In the genomic region with DNA sequence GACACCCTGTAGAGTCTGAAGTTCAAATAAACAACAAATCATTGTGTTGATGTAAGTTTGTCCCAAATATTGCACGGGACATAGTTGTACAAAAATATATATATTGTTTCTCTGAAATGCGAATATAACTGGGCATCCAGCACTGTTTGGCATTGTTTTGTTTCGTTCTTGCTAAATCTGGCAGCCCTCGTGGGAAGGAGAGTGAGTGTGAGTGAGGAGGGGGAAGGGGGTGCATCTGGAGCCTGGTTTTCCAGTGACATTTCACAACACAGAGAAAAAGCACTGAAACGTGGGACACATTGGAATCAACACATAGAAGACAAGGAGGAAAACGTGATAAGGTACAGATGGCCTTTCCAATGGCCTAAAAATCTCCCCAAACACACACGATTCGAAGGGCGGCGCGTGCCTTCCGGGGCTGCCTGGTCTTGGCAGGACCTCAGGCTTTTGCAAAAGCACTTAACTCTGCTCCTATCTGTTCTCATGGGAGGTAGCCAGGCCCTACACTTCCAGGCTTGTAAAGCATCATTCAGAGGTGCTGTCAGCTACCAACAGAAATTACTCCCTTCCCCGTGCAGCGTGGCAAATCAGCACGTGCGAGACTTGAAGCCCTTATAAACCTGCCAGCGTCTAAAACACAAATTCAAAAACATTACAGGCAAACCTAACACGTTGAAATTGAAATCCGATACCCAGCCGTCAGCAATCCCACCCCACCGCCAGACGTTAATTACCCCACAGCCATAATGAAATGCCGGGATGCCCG, we compare ENCODE assay signal across 2 cellular contexts.
TF ChIP-seq lines count a peak whose summit lies in the region.

No MANE protein-coding gene starts in this region.

TF ChIP-seq in HepG2, 621 proteins besides CTCF, POLR2A, EP300 and RAD21:
- TF ChIP-seq ZNF83 (CRISPR knock-in tag; IDR thresholded peaks at IDR 0.05; ENCODE audit: borderline replicate concordance) = no peak
- TF ChIP-seq MED13 (CRISPR knock-in tag; IDR thresholded peaks at IDR 0.05) = no peak
- TF ChIP-seq TMF1 (CRISPR knock-in tag; IDR thresholded peaks at IDR 0.05; ENCODE audit: low read depth) = no peak
- TF ChIP-seq NFIB (CRISPR knock-in tag; IDR thresholded peaks at IDR 0.05; ENCODE audit: borderline replicate concordance) = no peak
TF ChIP-seq in HepG2: peak in this region for 0.

TF ChIP-seq in GM12891, 5 proteins besides CTCF, POLR2A, EP300 and RAD21 (continued from another document):
- TF ChIP-seq TAF1 (IDR thresholded peaks at IDR 0.05; ENCODE audit: low read depth, low read length) (no peak), POLR2AphosphoS5 (IDR thresholded peaks at IDR 0.05; ENCODE audit: low read depth, low read length) (no peak), POU2F2 (IDR thresholded peaks at IDR 0.05; ENCODE audit: low read depth, low read length) (no peak), PAX5 (IDR thresholded peaks at IDR 0.05; ENCODE audit: insufficient read depth, low read length, severe bottlenecking) (no peak)
